ENCODE assay signal across 8 cellular contexts in genomic region chr16:674968-675883, GRCh38. TPM values are rescaled to one million over a fixed set of nuclear protein-coding genes. Genes with fewer than 3 reads are reported as not detected.
DNase-seq lines count a peak whose midpoint lies in the region; ATAC-seq and TF ChIP-seq lines count a peak whose summit lies in the region.

Gene RHBDL1 (plus strand): TSS chr16:675671. CDS start chr16:675791, 120 bp downstream.

- peak within 1 kb of the TSS; percentile 39 for H2BK120ac ChIP-seq in mesenchymal stem cell (ENCODE audit: low read depth, low read length)

- H3K14ac ChIP-seq in mesenchymal stem cell (ENCODE audit: low read length in 2 of 2), result peak within 1 kb of the TSS in 1 of 2 experiments; percentile 69

- no peaks in the 10 kb centered on the region for H3K27me3 ChIP-seq in mesenchymal stem cell (ENCODE audit: control insufficient read depth in 1 of 2, insufficient read depth in 1 of 2, low read length in 2 of 2)

- peak within 1 kb of the TSS; percentile 43 for H4K91ac ChIP-seq in mesenchymal stem cell (ENCODE audit: low read length)

- no peak within 1 kb of the TSS for H2AFZ ChIP-seq in mesenchymal stem cell (ENCODE audit: low read depth, low read length)

- H3K9ac ChIP-seq in mesenchymal stem cell (ENCODE audit: low read length), result peak within 1 kb of the TSS; percentile 38

- H3K4me1 ChIP-seq in mesenchymal stem cell (ENCODE audit: control insufficient read depth, insufficient read depth, low read depth, low read length), result peaks cover 44% of the 10 kb centered on the region

- H3K9me3 ChIP-seq in mesenchymal stem cell (ENCODE audit: control insufficient read depth, low read length), result no peaks in the 10 kb centered on the region

- H3K4me2 ChIP-seq in mesenchymal stem cell (ENCODE audit: low read length, poor library complexity, severe bottlenecking), result peak within 1 kb of the TSS; percentile 89

- H3K79me1 ChIP-seq in mesenchymal stem cell (replicated peaks; ENCODE audit: low read length, poor library complexity, severe bottlenecking), result peaks cover 16% of the 10 kb centered on the region

- peak within 1 kb of the TSS in 1 of 2 experiments; percentile 64 for H3K4ac ChIP-seq in mesenchymal stem cell (ENCODE audit: low read depth in 1 of 2, low read length in 2 of 2)

- H3K36me3 Mint-ChIP-seq in central memory CD8-positive, alpha-beta T cell (ENCODE audit: insufficient read depth), result peaks cover 13% of the 10 kb centered on the region

- no peak within 1 kb of the TSS for H2BK5ac ChIP-seq in mesenchymal stem cell (ENCODE audit: low read depth, low read length, poor library complexity, severe bottlenecking)

- peak within 1 kb of the TSS; percentile 50 for H3K4me3 Mint-ChIP-seq in central memory CD8-positive, alpha-beta T cell

- H3K9me3 Mint-ChIP-seq in central memory CD8-positive, alpha-beta T cell, result no peaks in the 10 kb centered on the region

- ATAC-seq in central memory CD8-positive, alpha-beta T cell (replicated peaks; ENCODE audit: extremely low read depth, poor library complexity, severe bottlenecking), result no peak

- H2BK15ac ChIP-seq in mesenchymal stem cell (ENCODE audit: low read depth, poor library complexity, severe bottlenecking), result peak within 1 kb of the TSS; percentile 75

- no peak within 1 kb of the TSS for H3K27ac Mint-ChIP-seq in central memory CD8-positive, alpha-beta T cell (ENCODE audit: low read depth)

- no peak within 1 kb of the TSS for H2BK12ac ChIP-seq in mesenchymal stem cell (ENCODE audit: low read length in 2 of 2)

- H3K36me3 ChIP-seq in mesenchymal stem cell (ENCODE audit: control insufficient read depth in 1 of 2, insufficient read depth in 2 of 2, low read depth in 1 of 2, low read length in 2 of 2), result peaks cover 32 to 60% of the 10 kb centered on the region in 2 experiments

- no peak for TF ChIP-seq CTCF in HFF-Myc (IDR thresholded peaks at IDR 0.05; ENCODE audit: low read depth, low read length, missing control alignments)

- no peaks in the 10 kb centered on the region for H3K27me3 Mint-ChIP-seq in central memory CD8-positive, alpha-beta T cell

- H4K8ac ChIP-seq in mesenchymal stem cell (ENCODE audit: low read length), result peak within 1 kb of the TSS; percentile 53

- peak within 1 kb of the TSS; percentile 48 to 85 for H3K18ac ChIP-seq in mesenchymal stem cell (ENCODE audit: low read depth in 1 of 2, low read length in 2 of 2)

- 8% methylated on average over 39 of the region's 73 CpGs for WGBS in mesenchymal stem cell

- H2AK5ac ChIP-seq in mesenchymal stem cell (ENCODE audit: low read length, severe bottlenecking), result no peak within 1 kb of the TSS

- peaks cover 9% of the 10 kb centered on the region for H3K4me1 Mint-ChIP-seq in central memory CD8-positive, alpha-beta T cell

- peak within 1 kb of the TSS; percentile 20; the same call in 1 of the 2 replicates for H3K4me3 ChIP-seq in HFF-Myc (replicated peaks; ENCODE audit: low read depth, low read length)
- H3K4me3 ChIP-seq in mesenchymal stem cell (ENCODE audit: insufficient read depth in 1 of 2, low read depth in 1 of 2, low read length in 2 of 2), result peak within 1 kb of the TSS; percentile 48 to 75

- H3K27ac ChIP-seq in mesenchymal stem cell (ENCODE audit: low read length, poor library complexity, severe bottlenecking), result no peak within 1 kb of the TSS

- no peak within 1 kb of the TSS for H3K23ac ChIP-seq in mesenchymal stem cell (ENCODE audit: low read length in 2 of 2)

- DNase-seq in AG08396 (ENCODE audit: low spot score) (peak; percentile 65), HFF-Myc (ENCODE audit: extremely low read depth, low read depth) (no peak), mesenchymal stem cell (peak; percentile 64), NK-92 (lab: John Stamatoyannopoulos, UW; ENCODE audit: unreplicated experiment) (no peak), GDM1 (lab: John Stamatoyannopoulos, UW) (no peak), NCI-H2171 (lab: John Stamatoyannopoulos, UW) (no peak), pons (ENCODE audit: low spot score) (no peak)
- DNase-seq in central memory CD8-positive, alpha-beta T cell (ENCODE audit: low spot score in 2 of 2), result no peak

RNA-seq across cellular contexts. Expression of gene RHBDL1, which starts in this region (rescaled TPM):
- 1.5 TPM for polyA plus RNA-seq in mesenchymal stem cell (2013, experiment 1 of 2)
- polyA plus RNA-seq in mesenchymal stem cell (2013, experiment 2 of 2), result 1.3 TPM

Comparison
In these comparisons a context has a peak if more than half of its experiments do, and no peak if none do; other contexts are left out.
1. DNase-seq: peak in AG08396 (single experiment) and mesenchymal stem cell (single experiment); none in HFF-Myc (single experiment), central memory CD8-positive, alpha-beta T cell (0 of 2), NK-92 (single experiment), GDM1 (single experiment), NCI-H2171 (single experiment) and pons (single experiment).